Comparison of ENCODE assay signal across 8 cellular contexts in genomic region chrX:71534773-71535544, GRCh38. TPM values are rescaled to one million over a fixed set of nuclear protein-coding genes. Genes with fewer than 3 reads are reported as not detected.
DNase-seq lines count a peak whose midpoint lies in the region; ATAC-seq and TF ChIP-seq lines count a peak whose summit lies in the region.

No MANE protein-coding gene starts in this region.

- peaks cover 16% of the 10 kb centered on the region for H3K4me1 Mint-ChIP-seq in mesothelial cell of epicardium

- no peak for DNase-seq in right atrium auricular region (ENCODE audit: low spot score)
- DNase-seq in left cardiac atrium, result no peak
- DNase-seq in body of pancreas, result no peak
- no peak for DNase-seq in mesothelial cell of epicardium (ENCODE audit: low spot score in 2 of 2, unreplicated experiment in 2 of 2)
- DNase-seq in aorta, result no peak
- DNase-seq in nucleus accumbens (lab: John Stamatoyannopoulos, UW), result no peak
- DNase-seq in GM20000 (ENCODE audit: low spot score), result no peak
- no peak for DNase-seq in stimulated activated CD8-positive, alpha-beta memory T cell treated with anti-CD3 and anti-CD28 coated beads, Interleukin-4, amount 100 ng/mL, for 48 hours

- H3K27me3 ChIP-seq in right atrium auricular region, result no peaks in the 10 kb centered on the region
- no peaks in the 10 kb centered on the region for H3K27me3 ChIP-seq in body of pancreas
- no peaks in the 10 kb centered on the region for H3K27me3 ChIP-seq in aorta (ENCODE audit: control insufficient read depth in 1 of 2, insufficient read depth in 2 of 2, low read length in 1 of 2)

- H3K27ac ChIP-seq in right atrium auricular region (peak overlapping the region; percentile 83 to 91), body of pancreas (peak overlapping the region in 3 of 4 donors; percentile 88 to 94 (median 93)), aorta (ENCODE audit: low read depth in 1 of 2, low read length in 2 of 2) (no peak overlapping the region)

- H3K36me3 ChIP-seq in right atrium auricular region (peaks cover 5% of the 10 kb centered on the region), body of pancreas (replicated peaks in 1 of 2; ENCODE audit: insufficient read depth in 1 of 2, low read depth in 2 of 2) (no peaks in the 10 kb centered on the region), aorta (ENCODE audit: control insufficient read depth in 1 of 2, insufficient read depth in 2 of 2, low read length in 1 of 2) (no peaks in the 10 kb centered on the region)

- peak in 1 of 3 donors; percentile 18 for TF ChIP-seq POLR2A in body of pancreas (IDR thresholded peaks at IDR 0.05)

- intact Hi-C loops in left cardiac atrium (cut with DNase I), result no loop called here
- intact Hi-C loops in body of pancreas (cut with DNase I), result no loop called here
- intact Hi-C loops in aorta (cut with DNase I), result no loop called here

- H3K27me3 Mint-ChIP-seq in mesothelial cell of epicardium (ENCODE audit: low read depth), result no peaks in the 10 kb centered on the region

- peak overlapping the region; percentile 84 for H3K4me3 Mint-ChIP-seq in mesothelial cell of epicardium

- peak overlapping the region; percentile 57 to 61 for H3K4me3 ChIP-seq in right atrium auricular region
- H3K4me3 ChIP-seq in body of pancreas, result peak overlapping the region in 1 of 2 donors; percentile 77
- peak overlapping the region; percentile 53 to 88 for H3K4me3 ChIP-seq in aorta (ENCODE audit: low read length in 2 of 2)

- H3K9me3 Mint-ChIP-seq in mesothelial cell of epicardium, result peaks cover 11% of the 10 kb centered on the region

- no peaks in the 10 kb centered on the region for H3K36me3 Mint-ChIP-seq in mesothelial cell of epicardium

- TF ChIP-seq CTCF in right atrium auricular region (IDR thresholded peaks at IDR 0.05) (no peak), body of pancreas (IDR thresholded peaks at IDR 0.05) (no peak), mesothelial cell of epicardium (IDR thresholded peaks at IDR 0.05; ENCODE audit: unreplicated experiment) (no peak), GM20000 (IDR thresholded peaks at IDR 0.05; ENCODE audit: extremely low read depth, missing control alignments) (no peak)

- ATAC-seq in left cardiac atrium (no peak), body of pancreas (no peak), aorta (ENCODE audit: low FRiP score) (no peak)

- H3K27ac Mint-ChIP-seq in mesothelial cell of epicardium, result peak overlapping the region; percentile 90

- H3K9me3 ChIP-seq in right atrium auricular region (no peaks in the 10 kb centered on the region), body of pancreas (no peaks in the 10 kb centered on the region), aorta (ENCODE audit: control insufficient read depth, low read length) (no peaks in the 10 kb centered on the region)

- H3K4me1 ChIP-seq in right atrium auricular region (peaks cover 0 to 23% of the 10 kb centered on the region in 2 donors), body of pancreas (peaks cover 16% of the 10 kb centered on the region), aorta (ENCODE audit: control insufficient read depth in 1 of 2, insufficient read depth in 2 of 2, low read length in 2 of 2) (no peaks in the 10 kb centered on the region)

- WGBS in body of pancreas, 2 donors, result 0% methylated on average over 9 of the region's 9 CpGs
- WGBS in aorta, 2 donors, result 1 to 27% methylated on average over 9 of the region's 9 CpGs

RNA-seq across cellular contexts. Expression of gene OGT, which starts 2.1 kb away (rescaled TPM):
- total RNA-seq in right atrium auricular region (10 to 100 TPM; 50.8 to 54.0 TPM), left cardiac atrium (10 to 100 TPM; 64.7 to 68.8 TPM), body of pancreas (100 to 1,000 TPM; 180 to 184 TPM), mesothelial cell of epicardium (201 to 206 TPM (median 202 TPM) in 3 replicates), aorta (100 to 1,000 TPM; 188 to 272 TPM)
- 100 to 1,000 TPM in 1 of 2 donors, 10 to 100 TPM in 1; 10.1 to 107 TPM for polyA plus RNA-seq in aorta

RNA-seq across cellular contexts. Expression of gene GCNA, which starts 43.3 kb away (rescaled TPM):
- total RNA-seq in right atrium auricular region (1 to 10 TPM in 1 of 2 donors, under 1 TPM in 1; 0.48 to 3.0 TPM), left cardiac atrium (1 to 10 TPM; 1.2 to 1.3 TPM), body of pancreas (1 to 10 TPM; 3.6 to 6.9 TPM), mesothelial cell of epicardium (0.84 to 1.1 TPM (median 0.94 TPM) in 3 replicates), aorta (1 to 10 TPM; 1.9 to 4.8 TPM)
- polyA plus RNA-seq in aorta, result 1 to 10 TPM in 1 of 2 donors, under 1 TPM in 1; 0.38 to 5.4 TPM

Comparison
In these comparisons a context has a peak if more than half of its experiments do, and no peak if none do; other contexts are left out.
1. H3K27ac ChIP-seq: peak in right atrium auricular region (2 of 2) and body of pancreas (3 of 4); none in aorta (0 of 2).